In the genomic region with DNA sequence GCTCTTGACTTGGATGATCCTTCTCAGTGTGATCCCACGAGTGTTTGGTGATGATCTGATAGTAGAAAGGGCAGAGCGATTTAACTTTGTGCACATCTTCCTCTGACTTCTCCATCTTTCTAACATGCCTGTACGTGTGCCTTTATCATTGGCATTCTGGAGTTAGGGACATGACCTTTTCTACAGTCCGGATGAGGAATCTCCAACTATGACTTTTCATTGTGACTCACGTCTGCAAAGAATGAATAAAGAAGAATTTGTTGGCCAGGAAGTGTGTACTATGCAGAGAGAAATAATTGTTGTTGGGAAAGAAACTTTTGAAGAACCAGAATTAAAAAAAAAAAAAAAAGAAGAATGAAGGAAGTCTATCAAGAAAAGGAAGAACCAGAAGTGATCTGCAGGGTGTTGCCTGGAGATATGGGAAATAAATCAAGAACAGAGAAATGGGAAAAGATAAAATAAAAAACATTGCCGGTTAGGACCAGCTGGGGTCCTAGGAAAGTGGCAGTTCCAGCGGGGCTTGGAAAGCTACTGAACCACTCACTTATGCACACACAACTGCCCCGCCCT, we compare ENCODE assay signal across 9 cellular contexts. TPM values are rescaled to one million over a fixed set of nuclear protein-coding genes. Genes with fewer than 3 reads are reported as not detected.
DNase-seq lines count a peak whose midpoint lies in the region; ATAC-seq and TF ChIP-seq lines count a peak whose summit lies in the region.
"Had no signal": no experiment of that assay in that cellular context is flagged by ENCODE, and none has a peak within 500 bp of the region (broad histone marks: within the 10 kb centered on the region; RNA-seq: fewer than 3 reads in every experiment).

No MANE protein-coding gene starts in this region.

- intact Hi-C loops in head of caudate nucleus (cut with DNase I) (no loop called here), posterior cingulate gyrus (cut with DNase I) (no loop called here)

- no peaks in the 10 kb centered on the region for H3K36me3 ChIP-seq in Peyer's patch

- H3K9me3 ChIP-seq in Peyer's patch: no peaks in the 10 kb centered on the region

- DNase-seq in Caki2 (ENCODE audit: low read depth): peak; percentile 74
- peak; percentile 60 to 95 for DNase-seq in SW 1271 (lab: John Stamatoyannopoulos, UW)
- peak; percentile 82 to 90 for DNase-seq in foreskin fibroblast
- DNase-seq in renal cortical epithelial cell (ENCODE audit: low read depth): peak; percentile 94
- no peak for DNase-seq in Peyer's patch
- DNase-seq in head of caudate nucleus: no peak
- DNase-seq in posterior cingulate gyrus: no peak
- DNase-seq: stimulated activated naive CD8-positive, alpha-beta T cell treated with anti-CD3 and anti-CD28 coated beads, Interleukin-15, Interleukin-2, amounts not matched to agents 100 U/mL and 50 U/mL, for 24 hours had no signal

- in situ Hi-C loops in Caki2 (cut with HindIII; ENCODE audit: low pct_unique_long_range_greater_than_20kb, low sequenced_read_pairs): no loop called here

- no peak for TF ChIP-seq POLR2A in Peyer's patch (IDR thresholded peaks at IDR 0.05)

- no peaks in the 10 kb centered on the region for H3K27me3 ChIP-seq in Peyer's patch

- H3K27ac ChIP-seq in Peyer's patch: peak overlapping the region in 2 of 4 donors; percentile 45 to 69

- peaks cover 0 to 16% (median 2%) of the 10 kb centered on the region in 4 donors for H3K4me1 ChIP-seq in Peyer's patch

- no peak for TF ChIP-seq CTCF in foreskin fibroblast (IDR thresholded peaks at IDR 0.05; ENCODE audit: low read depth, low read length)
- no peak for TF ChIP-seq CTCF in Peyer's patch (IDR thresholded peaks at IDR 0.05)

- ATAC-seq in GM21825 (IDR thresholded peaks at IDR 0.05; ENCODE audit: unreplicated experiment): no peak

- peak overlapping the region; percentile 21 to 37 for H3K4me3 ChIP-seq in foreskin fibroblast (ENCODE audit: low read depth in 1 of 2, low read length in 2 of 2)
- H3K4me3 ChIP-seq in Peyer's patch: no peak overlapping the region

RNA-seq across cellular contexts. Expression of a gene that starts 25.3 kb away (rescaled TPM):
- total RNA-seq in Caki2 (2014; rRNA removed; shearing (Covaris generic); ENCODE audit: low replicate concordance): 50.7 and 55.8 TPM in 2 replicates
- total RNA-seq in renal cortical epithelial cell (110 and 281 TPM in 2 replicates), Peyer's patch (100 to 1,000 TPM in 1 of 4 donors, 10 to 100 TPM in 3; 37.5 to 171 (median 48.1) TPM)

Comparison
In these comparisons a context has a peak if more than half of its experiments do, and no peak if none do; other contexts are left out.
1. DNase-seq: peak in Caki2 (single experiment), SW 1271 (2 of 2), foreskin fibroblast (2 of 2) and renal cortical epithelial cell (single experiment); none in Peyer's patch (0 of 3), head of caudate nucleus (0 of 42) and posterior cingulate gyrus (0 of 10).
2. H3K4me3 ChIP-seq: peak in foreskin fibroblast (2 of 2); none in Peyer's patch (0 of 4).